In the genomic region with DNA sequence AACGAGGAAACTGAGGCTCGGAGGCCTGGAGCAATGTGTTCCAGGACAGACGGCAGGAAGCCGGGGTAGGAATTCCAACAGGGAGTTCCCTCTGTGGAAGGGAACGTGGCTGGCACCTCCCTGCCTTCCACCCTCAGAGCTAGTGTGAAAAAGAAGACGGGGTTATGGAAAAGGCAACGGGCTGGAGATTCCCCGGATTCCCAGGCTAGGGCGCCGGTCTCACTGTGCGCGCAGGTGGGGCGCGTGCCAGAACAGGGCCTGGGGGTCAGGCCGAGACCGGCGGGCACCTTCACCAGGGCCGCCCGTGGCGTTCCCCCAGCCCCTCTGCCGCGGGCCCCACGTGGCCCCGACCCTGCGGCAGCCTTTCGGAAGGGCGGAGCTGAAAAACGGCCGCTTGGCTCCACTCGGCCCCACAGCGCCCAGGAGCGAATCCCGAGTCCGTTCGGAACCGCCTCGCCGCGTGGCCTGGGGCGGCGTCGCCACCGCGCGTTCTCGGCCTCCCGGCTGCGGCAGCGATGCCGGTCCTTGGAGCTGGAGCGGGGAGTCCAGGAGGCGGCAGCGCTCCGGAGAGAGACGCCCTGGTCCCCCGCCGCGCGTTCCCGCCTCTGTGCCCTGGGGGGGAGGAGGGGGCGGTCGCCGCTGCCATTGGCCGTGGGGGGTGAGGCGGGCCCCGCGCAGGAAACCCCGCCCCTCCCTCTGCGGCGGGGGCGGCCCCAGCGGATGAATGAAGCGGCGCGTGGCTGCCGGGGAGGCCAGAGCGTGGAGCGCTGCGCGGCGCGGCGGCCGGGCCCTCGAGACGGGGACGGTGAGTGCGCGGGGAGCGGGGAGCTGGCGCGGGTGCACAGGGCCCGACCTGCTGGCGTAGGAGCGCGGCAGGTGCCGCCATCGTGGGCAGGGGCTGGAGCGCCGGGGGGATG, we compare ENCODE assay signal across 8 cellular contexts. TPM values are rescaled to one million over a fixed set of nuclear protein-coding genes. Genes with fewer than 3 reads are reported as not detected.
DNase-seq lines count a peak whose midpoint lies in the region; ATAC-seq and TF ChIP-seq lines count a peak whose summit lies in the region.

A gene with protein sequence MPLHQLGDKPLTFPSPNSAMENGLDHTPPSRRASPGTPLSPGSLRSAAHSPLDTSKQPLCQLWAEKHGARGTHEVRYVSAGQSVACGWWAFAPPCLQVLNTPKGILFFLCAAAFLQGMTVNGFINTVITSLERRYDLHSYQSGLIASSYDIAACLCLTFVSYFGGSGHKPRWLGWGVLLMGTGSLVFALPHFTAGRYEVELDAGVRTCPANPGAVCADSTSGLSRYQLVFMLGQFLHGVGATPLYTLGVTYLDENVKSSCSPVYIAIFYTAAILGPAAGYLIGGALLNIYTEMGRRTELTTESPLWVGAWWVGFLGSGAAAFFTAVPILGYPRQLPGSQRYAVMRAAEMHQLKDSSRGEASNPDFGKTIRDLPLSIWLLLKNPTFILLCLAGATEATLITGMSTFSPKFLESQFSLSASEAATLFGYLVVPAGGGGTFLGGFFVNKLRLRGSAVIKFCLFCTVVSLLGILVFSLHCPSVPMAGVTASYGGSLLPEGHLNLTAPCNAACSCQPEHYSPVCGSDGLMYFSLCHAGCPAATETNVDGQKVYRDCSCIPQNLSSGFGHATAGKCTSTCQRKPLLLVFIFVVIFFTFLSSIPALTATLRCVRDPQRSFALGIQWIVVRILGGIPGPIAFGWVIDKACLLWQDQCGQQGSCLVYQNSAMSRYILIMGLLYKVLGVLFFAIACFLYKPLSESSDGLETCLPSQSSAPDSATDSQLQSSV (plus strand): TSS at position 755 of the 917 bp plus-strand sequence. CDS start 13,952 bp downstream, outside the sequence.

- BruUV-seq in A673 (replicated peaks; lab: Mats Ljungman, UMichigan) = no TSS peak

- peak within 1 kb of the TSS; percentile 91 for H3K27ac ChIP-seq in A673 (ENCODE audit: low read depth, low read length, poor library complexity, severe bottlenecking)

- no peaks in the 10 kb centered on the region for H3K36me3 Mint-ChIP-seq in memory B cell

- H3K9me3 ChIP-seq in A673 (ENCODE audit: low read depth, low read length, poor library complexity, severe bottlenecking) = no peaks in the 10 kb centered on the region

- peaks cover 16% of the 10 kb centered on the region for H3K4me1 Mint-ChIP-seq in memory B cell

- peak within 1 kb of the TSS; percentile 98 for H3K4me3 ChIP-seq in A673 (ENCODE audit: low read depth, low read length, poor library complexity, severe bottlenecking)

- TF ChIP-seq CTCF in A673 (conservative IDR thresholded peaks at IDR 0.05; ENCODE audit: low read depth, low read length) = no peak

- H3K9me3 Mint-ChIP-seq in memory B cell = no peaks in the 10 kb centered on the region

- H3K4me1 ChIP-seq in A673 (ENCODE audit: insufficient read depth, low read length, poor library complexity, severe bottlenecking) = peaks cover 31% of the 10 kb centered on the region

- intact Hi-C loops in A673 (cut with micrococcal nuclease; ENCODE audit: unreplicated experiment) = no loop called here

- POLR2A ChIA-PET in A673 (lab: Charles Lee; ENCODE audit: low non-redundant PET) = interaction anchor here (0.6 kb wide), 1 partner anchor 113 kb away, joined by 3 read pairs; no protein-coding TSS in a partner anchor

- DNase-seq in A673 (ENCODE audit: low spot score) = peak; percentile 93
- peak; percentile 83 for DNase-seq in NCI-H748 (lab: John Stamatoyannopoulos, UW; ENCODE audit: unreplicated experiment)
- peak; percentile 86 to 88 for DNase-seq in activated CD4-positive, alpha-beta T cell treated with anti-CD3 and anti-CD28 coated beads, Interleukin-2, amount 50 U/mL, for 48 hours
- peak; percentile 79 for DNase-seq in ecto neural progenitor cell (ENCODE audit: low spot score)
- peak; percentile 79 to 83 for DNase-seq in memory B cell (ENCODE audit: low spot score in 2 of 2)
- DNase-seq in stimulated activated CD8-positive, alpha-beta memory T cell treated with anti-CD3 and anti-CD28 coated beads, Interleukin-15, amount 100 ng/mL, for 1 hour (ENCODE audit: low read depth) = peak; percentile 60

- no peaks in the 10 kb centered on the region for H3K27me3 ChIP-seq in A673 (replicated peaks; ENCODE audit: insufficient read depth, low read depth, low read length, poor library complexity)

- ATAC-seq in HG03280 (IDR thresholded peaks at IDR 0.05; ENCODE audit: unreplicated experiment) (peak; percentile 64), memory B cell (ENCODE audit: low read depth) (peak; percentile 86)

- H3K36me3 ChIP-seq in A673 (ENCODE audit: insufficient read depth, low read length, poor library complexity, severe bottlenecking) = no peaks in the 10 kb centered on the region

- peak; percentile 88 for TF ChIP-seq POLR2A in GM18951 (IDR thresholded peaks at IDR 0.05; ENCODE audit: extremely low read depth, insufficient read depth, insufficient read length)

- in situ Hi-C loops in GM18951 (cut with MboI; ENCODE audit: low sequenced_read_pairs, unreplicated experiment) = no loop called here

- no peaks in the 10 kb centered on the region for H3K27me3 Mint-ChIP-seq in memory B cell

- peak within 1 kb of the TSS; percentile 87 for H3K4me3 Mint-ChIP-seq in memory B cell

- peak within 1 kb of the TSS; percentile 68 for H3K27ac Mint-ChIP-seq in memory B cell

- CTCF ChIA-PET in A673 (lab: Charles Lee) = interaction anchor here (0.5 to 0.8 kb wide), 2 partner anchors 142 to 149 kb away, joined by 3 to 4 read pairs; no protein-coding TSS in a partner anchor

RNA-seq across cellular contexts. Expression of the gene that starts here (rescaled TPM):
- 44.5 and 48.8 TPM in 2 replicates for total RNA-seq in A673 (2021)

Comparison
In these comparisons a context has a peak if more than half of its experiments do, and no peak if none do; other contexts are left out.
1. Peak in every context shown above with its lines: DNase-seq, ATAC-seq, H3K4me3 ChIP-seq and H3K27ac ChIP-seq.